1 cellular context compared by ENCODE assay signal in the genomic region with DNA sequence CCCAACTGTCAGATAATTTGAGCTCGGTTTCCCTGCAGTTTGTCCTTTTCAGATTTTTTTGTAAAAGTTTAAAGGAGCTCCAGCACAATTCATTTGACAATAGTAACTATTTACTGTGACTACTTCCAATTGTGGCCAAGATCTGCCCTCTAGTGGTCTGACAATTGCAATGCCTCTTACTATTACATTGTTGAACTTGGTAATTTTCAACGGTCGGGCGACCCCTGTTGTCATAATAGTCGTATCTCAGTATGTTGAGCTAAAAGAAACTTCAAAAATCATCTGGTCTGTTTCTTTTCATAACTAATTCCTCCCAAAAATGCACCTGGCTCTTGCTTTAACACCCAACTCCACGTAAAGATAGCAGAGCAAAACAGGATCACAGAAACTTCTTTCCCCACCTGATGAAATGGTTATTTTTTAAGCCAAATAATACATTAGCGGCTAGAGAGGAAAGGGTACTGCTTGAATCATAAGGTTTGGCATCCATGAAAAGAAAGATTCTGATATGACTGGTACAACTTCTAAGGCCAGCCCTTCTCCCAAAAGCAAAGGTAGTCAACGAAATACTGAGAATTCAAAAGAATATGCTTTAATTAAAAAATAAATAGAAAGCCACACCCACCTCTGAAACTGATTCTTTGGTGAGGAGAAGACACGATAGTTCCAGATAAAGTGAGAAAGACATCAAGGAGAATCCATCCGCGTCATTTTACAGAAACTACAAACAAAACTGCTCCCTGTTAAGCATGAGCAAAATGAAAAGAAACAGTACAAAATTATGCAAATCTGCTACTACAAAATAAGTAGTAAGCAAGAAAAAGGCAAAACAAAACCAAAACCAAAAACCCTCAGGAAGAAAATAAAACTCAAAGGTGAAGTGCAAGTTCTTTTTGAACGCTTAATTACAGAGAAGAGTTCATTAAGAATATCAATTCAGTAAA.
TF ChIP-seq lines count a peak whose summit lies in the region.

No MANE protein-coding gene starts in this region.

TF ChIP-seq in HepG2, 621 proteins besides CTCF, POLR2A, EP300 and RAD21 (continued from another document):
- TF ChIP-seq ARID3A (IDR thresholded peaks at IDR 0.05; ENCODE audit: low read depth, low read length): 0 out of 2 replicates have a peak, but pooled peaks have one; percentile 39
- no peak for TF ChIP-seq TIGD3 (CRISPR knock-in tag; IDR thresholded peaks at IDR 0.05; ENCODE audit: borderline replicate concordance)
- 0 out of 2 replicates have a peak, but pooled peaks have one; percentile 15 for TF ChIP-seq FOXJ3 (CRISPR knock-in tag; IDR thresholded peaks at IDR 0.05; ENCODE audit: borderline replicate concordance)
- TF ChIP-seq FOXA3 (CRISPR knock-in tag; IDR thresholded peaks at IDR 0.05): 0 out of 2 replicates have a peak, but pooled peaks have one; percentile 19
- peak; percentile 32 for TF ChIP-seq ZFP36 (IDR thresholded peaks at IDR 0.05; ENCODE audit: borderline replicate concordance, low read depth, low read length, partially characterized antibody)
- TF ChIP-seq FOXK1 (CRISPR knock-in tag; IDR thresholded peaks at IDR 0.05; ENCODE audit: borderline replicate concordance, low read depth): peak; percentile 48; the same call in 1 of the 2 replicates
- TF ChIP-seq, protein P1, sequence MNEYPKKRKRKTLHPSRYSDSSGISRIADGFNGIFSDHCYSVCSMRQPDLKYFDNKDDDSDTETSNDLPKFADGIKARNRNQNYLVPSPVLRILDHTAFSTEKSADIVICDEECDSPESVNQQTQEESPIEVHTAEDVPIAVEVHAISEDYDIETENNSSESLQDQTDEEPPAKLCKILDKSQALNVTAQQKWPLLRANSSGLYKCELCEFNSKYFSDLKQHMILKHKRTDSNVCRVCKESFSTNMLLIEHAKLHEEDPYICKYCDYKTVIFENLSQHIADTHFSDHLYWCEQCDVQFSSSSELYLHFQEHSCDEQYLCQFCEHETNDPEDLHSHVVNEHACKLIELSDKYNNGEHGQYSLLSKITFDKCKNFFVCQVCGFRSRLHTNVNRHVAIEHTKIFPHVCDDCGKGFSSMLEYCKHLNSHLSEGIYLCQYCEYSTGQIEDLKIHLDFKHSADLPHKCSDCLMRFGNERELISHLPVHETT (CRISPR knock-in tag; conservative IDR thresholded peaks at IDR 0.05): no peak
- TF ChIP-seq HMGXB4 (CRISPR knock-in tag; IDR thresholded peaks at IDR 0.05; ENCODE audit: borderline replicate concordance in 1 of 2, low read depth in 1 of 2): peak in 1 of 2 experiments; percentile 47; a peak in 1 of 4 replicates
- TF ChIP-seq MIER3 (CRISPR knock-in tag; IDR thresholded peaks at IDR 0.05; ENCODE audit: borderline replicate concordance): no peak
- 0 out of 2 replicates have a peak, but pooled peaks have one; percentile 22 for TF ChIP-seq ZGPAT (CRISPR knock-in tag; IDR thresholded peaks at IDR 0.05)
- TF ChIP-seq SMYD3 (CRISPR knock-in tag; IDR thresholded peaks at IDR 0.05): no peak
- peak; percentile 94 for TF ChIP-seq SMC3 (IDR thresholded peaks at IDR 0.05; ENCODE audit: low read length)
- peak; percentile 85 for TF ChIP-seq STAG1 (CRISPR knock-in tag; IDR thresholded peaks at IDR 0.05)
